In genomic region chr4:159015862-159016261, GRCh38 we compare ENCODE assay signal across 1 cellular context.
TF ChIP-seq lines count a peak whose summit lies in the region.

No MANE protein-coding gene starts in this region.

TF ChIP-seq in GM12878, 131 proteins besides CTCF, POLR2A, EP300 and RAD21 (continued from another document):
- TF ChIP-seq BHLHE40 (IDR thresholded peaks at IDR 0.05; ENCODE audit: borderline replicate concordance in 1 of 2, low read depth in 2 of 2, low read length in 1 of 2) (no peak), ZSCAN29 (IDR thresholded peaks at IDR 0.05) (no peak), TCF7 (IDR thresholded peaks at IDR 0.05; ENCODE audit: borderline replicate concordance) (no peak), HDGF (IDR thresholded peaks at IDR 0.05) (no peak), PAX5 (IDR thresholded peaks at IDR 0.05; ENCODE audit: borderline replicate concordance, low read depth, low read length) (no peak), MTA3 (IDR thresholded peaks at IDR 0.05; ENCODE audit: borderline replicate concordance, low read length) (no peak), MEF2B (IDR thresholded peaks at IDR 0.05; ENCODE audit: partially characterized antibody, poor library complexity, severe bottlenecking) (no peak), FOS (IDR thresholded peaks at IDR 0.05; ENCODE audit: borderline replicate concordance, extremely low read depth, insufficient read length) (no peak), REST (IDR thresholded peaks at IDR 0.05; ENCODE audit: low read depth, low read length) (no peak)
